1 cellular context compared by ENCODE assay signal in the genomic region with DNA sequence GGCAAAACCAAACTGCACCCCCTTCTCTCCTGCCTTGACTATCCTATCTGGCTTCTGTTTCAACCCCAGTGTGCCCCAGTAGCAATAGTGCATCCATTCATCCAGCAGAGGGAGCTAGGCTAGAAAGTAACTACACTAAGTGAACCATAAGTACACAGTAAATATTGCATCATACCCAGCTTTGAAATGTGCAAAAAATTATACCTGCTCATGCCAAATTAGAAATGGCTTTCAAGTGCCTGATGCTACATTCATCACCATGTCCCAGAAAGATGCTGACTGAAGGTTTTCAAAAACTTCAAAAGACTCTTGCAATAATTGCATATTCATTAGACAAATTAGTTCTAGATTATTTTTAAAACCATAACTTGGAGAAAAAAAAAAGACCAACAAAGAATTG.
TF ChIP-seq lines count a peak whose summit lies in the region.

No MANE protein-coding gene starts in this region.

TF ChIP-seq in K562, 482 proteins besides CTCF, POLR2A, EP300 and RAD21 (continued from another document and continues in another):
- TF ChIP-seq MGA (IDR thresholded peaks at IDR 0.05) (no peak), MAFG (tag; conservative IDR thresholded peaks at IDR 0.05) (peak; percentile 58; the same call in 1 of the 2 replicates), ZNF398 (CRISPR knock-in tag; IDR thresholded peaks at IDR 0.05) (no peak), FIP1L1 (IDR thresholded peaks at IDR 0.05; ENCODE audit: low read depth, low read length, poor library complexity, severe bottlenecking) (no peak), TOE1 (IDR thresholded peaks at IDR 0.05; ENCODE audit: borderline replicate concordance) (no peak), TOE1 (CRISPR knock-in tag; IDR thresholded peaks at IDR 0.05; ENCODE audit: borderline replicate concordance, low read depth) (no peak), CHD2 (IDR thresholded peaks at IDR 0.05; ENCODE audit: low read depth, low read length) (no peak), CEBPZ (IDR thresholded peaks at IDR 0.05; ENCODE audit: borderline replicate concordance, low read depth, low read length) (no peak), MTA3 (IDR thresholded peaks at IDR 0.05; ENCODE audit: borderline replicate concordance) (0 out of 2 replicates have a peak, but pooled peaks have one; percentile 28), TAL1 (IDR thresholded peaks at IDR 0.05) (no peak), FOXK1 (CRISPR knock-in tag; IDR thresholded peaks at IDR 0.05; ENCODE audit: borderline replicate concordance) (no peak), CC2D1A (IDR thresholded peaks at IDR 0.05) (peak; percentile 62; the same call in 1 of the 2 replicates), DDX20 (tag; IDR thresholded peaks at IDR 0.05; ENCODE audit: low read depth) (0 out of 2 replicates have a peak, but pooled peaks have one; percentile 44), SMARCC2 (IDR thresholded peaks at IDR 0.05; ENCODE audit: low read depth) (no peak), RB1 (IDR thresholded peaks at IDR 0.05; ENCODE audit: low read depth) (peak; percentile 61; the same call in 1 of the 2 replicates), PHF21A (IDR thresholded peaks at IDR 0.05; ENCODE audit: borderline replicate concordance, low read depth) (no peak), RFX1 (IDR thresholded peaks at IDR 0.05) (no peak), ZNF408 (CRISPR knock-in tag; IDR thresholded peaks at IDR 0.05; ENCODE audit: low read depth) (no peak), MYC (IDR thresholded peaks at IDR 0.05; ENCODE audit: low read depth, low read length) (peak; percentile 69), MYC (CRISPR knock-in tag; IDR thresholded peaks at IDR 0.05; ENCODE audit: borderline replicate concordance, low read depth) (no peak), TCF7 (IDR thresholded peaks at IDR 0.05; ENCODE audit: borderline replicate concordance) (no peak), THRB (CRISPR knock-in tag; conservative IDR thresholded peaks at IDR 0.05) (no peak), SNRNP70 (optimal IDR thresholded peaks at IDR 0.05; ENCODE audit: low read depth, low read length) (no peak), BDP1 (IDR thresholded peaks at IDR 0.05; ENCODE audit: insufficient read depth, insufficient read length) (no peak), SIRT6 (IDR thresholded peaks at IDR 0.05; ENCODE audit: low read depth, low read length) (no peak), ELF1 (tag; IDR thresholded peaks at IDR 0.05) (no peak; the same call in 1 of the 2 replicates), KDM4B (IDR thresholded peaks at IDR 0.05; ENCODE audit: borderline replicate concordance in 2 of 2, low read depth in 1 of 2) (no peak), ZNF551 (CRISPR knock-in tag; IDR thresholded peaks at IDR 0.05) (no peak), SRSF3 (IDR thresholded peaks at IDR 0.05; ENCODE audit: insufficient read depth, low read length) (no peak), NCOA1 (IDR thresholded peaks at IDR 0.05; ENCODE audit: low read depth) (no peak), SAP30 (IDR thresholded peaks at IDR 0.05; ENCODE audit: borderline replicate concordance, insufficient read depth, low read depth, low read length, poor library complexity, severe bottlenecking) (no peak)
- TF ChIP-seq, protein P1, sequence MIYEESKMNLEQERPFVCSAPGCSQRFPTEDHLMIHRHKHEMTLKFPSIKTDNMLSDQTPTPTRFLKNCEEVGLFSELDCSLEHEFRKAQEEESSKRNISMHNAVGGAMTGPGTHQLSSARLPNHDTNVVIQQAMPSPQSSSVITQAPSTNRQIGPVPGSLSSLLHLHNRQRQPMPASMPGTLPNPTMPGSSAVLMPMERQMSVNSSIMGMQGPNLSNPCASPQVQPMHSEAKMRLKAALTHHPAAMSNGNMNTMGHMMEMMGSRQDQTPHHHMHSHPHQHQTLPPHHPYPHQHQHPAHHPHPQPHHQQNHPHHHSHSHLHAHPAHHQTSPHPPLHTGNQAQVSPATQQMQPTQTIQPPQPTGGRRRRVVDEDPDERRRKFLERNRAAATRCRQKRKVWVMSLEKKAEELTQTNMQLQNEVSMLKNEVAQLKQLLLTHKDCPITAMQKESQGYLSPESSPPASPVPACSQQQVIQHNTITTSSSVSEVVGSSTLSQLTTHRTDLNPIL (CRISPR knock-in tag; IDR thresholded peaks at IDR 0.05), result no peak
- TF ChIP-seq, protein P2, sequence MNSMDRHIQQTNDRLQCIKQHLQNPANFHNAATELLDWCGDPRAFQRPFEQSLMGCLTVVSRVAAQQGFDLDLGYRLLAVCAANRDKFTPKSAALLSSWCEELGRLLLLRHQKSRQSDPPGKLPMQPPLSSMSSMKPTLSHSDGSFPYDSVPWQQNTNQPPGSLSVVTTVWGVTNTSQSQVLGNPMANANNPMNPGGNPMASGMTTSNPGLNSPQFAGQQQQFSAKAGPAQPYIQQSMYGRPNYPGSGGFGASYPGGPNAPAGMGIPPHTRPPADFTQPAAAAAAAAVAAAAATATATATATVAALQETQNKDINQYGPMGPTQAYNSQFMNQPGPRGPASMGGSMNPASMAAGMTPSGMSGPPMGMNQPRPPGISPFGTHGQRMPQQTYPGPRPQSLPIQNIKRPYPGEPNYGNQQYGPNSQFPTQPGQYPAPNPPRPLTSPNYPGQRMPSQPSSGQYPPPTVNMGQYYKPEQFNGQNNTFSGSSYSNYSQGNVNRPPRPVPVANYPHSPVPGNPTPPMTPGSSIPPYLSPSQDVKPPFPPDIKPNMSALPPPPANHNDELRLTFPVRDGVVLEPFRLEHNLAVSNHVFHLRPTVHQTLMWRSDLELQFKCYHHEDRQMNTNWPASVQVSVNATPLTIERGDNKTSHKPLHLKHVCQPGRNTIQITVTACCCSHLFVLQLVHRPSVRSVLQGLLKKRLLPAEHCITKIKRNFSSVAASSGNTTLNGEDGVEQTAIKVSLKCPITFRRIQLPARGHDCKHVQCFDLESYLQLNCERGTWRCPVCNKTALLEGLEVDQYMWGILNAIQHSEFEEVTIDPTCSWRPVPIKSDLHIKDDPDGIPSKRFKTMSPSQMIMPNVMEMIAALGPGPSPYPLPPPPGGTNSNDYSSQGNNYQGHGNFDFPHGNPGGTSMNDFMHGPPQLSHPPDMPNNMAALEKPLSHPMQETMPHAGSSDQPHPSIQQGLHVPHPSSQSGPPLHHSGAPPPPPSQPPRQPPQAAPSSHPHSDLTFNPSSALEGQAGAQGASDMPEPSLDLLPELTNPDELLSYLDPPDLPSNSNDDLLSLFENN (IDR thresholded peaks at IDR 0.05; ENCODE audit: low read depth in 2 of 2, low read length in 2 of 2), result no peak
